Comparison of ENCODE assay signal across 20 cellular contexts in genomic region chr2:56714400-56714799, GRCh38.
"Had no signal": no experiment of that assay in that cellular context is flagged by ENCODE, and none has a peak within 500 bp of the region (broad histone marks: within the 10 kb centered on the region; RNA-seq: fewer than 3 reads in every experiment).

No MANE protein-coding gene starts in this region.

- H3K27me3 ChIP-seq: ascending aorta, esophagus muscularis mucosa, pancreas, upper lobe of left lung had no signal

- H3K4me3 ChIP-seq: ascending aorta, esophagus muscularis mucosa, pancreas, thoracic aorta, upper lobe of left lung had no signal

- H3K27ac Mint-ChIP-seq: immature natural killer cell; memory B cell; naive thymus-derived CD4-positive, alpha-beta T cell; stimulated activated memory B cell treated with anti-CD40 and anti-IgM and Interleukin-4, amounts not matched to agents 10 μg/mL and 1 μg/mL and 100 μg/mL, for 72 hours; T-helper 1 cell treated with Interleukin-12 subunit alpha and Interleukin-12 subunit beta and Interleukin-4 antibody, amounts not matched to agents 30 μg/mL and 1 μg/mL, for 36 hours had no signal

- H3K36me3 ChIP-seq: ascending aorta, esophagus muscularis mucosa, pancreas, thoracic aorta, upper lobe of left lung had no signal

- H3K27me3 Mint-ChIP-seq: memory B cell; naive thymus-derived CD4-positive, alpha-beta T cell; stimulated activated memory B cell treated with anti-CD40 and anti-IgM and Interleukin-4, amounts not matched to agents 10 μg/mL and 1 μg/mL and 100 μg/mL, for 72 hours had no signal

- H3K36me3 Mint-ChIP-seq: immature natural killer cell; memory B cell; stimulated activated memory B cell treated with anti-CD40 and anti-IgM and Interleukin-4, amounts not matched to agents 10 μg/mL and 1 μg/mL and 100 μg/mL, for 72 hours had no signal

- DNase-seq: activated CD8-positive, alpha-beta memory T cell treated with anti-CD3 and anti-CD28 coated beads for 24 hours; activated CD8-positive, alpha-beta memory T cell treated with anti-CD3 and anti-CD28 coated beads, Interleukin-2, amount 50 U/mL, for 48 hours; activated effector memory CD4-positive, alpha-beta T cell treated with Interleukin-2 at 50 U/mL for 16 hours; activated naive CD4-positive, alpha-beta T cell treated with anti-CD3 and anti-CD28 coated beads, Interleukin-2, amount 50 U/mL, for 16 hours; activated T-cell treated with anti-CD3 and anti-CD28 coated beads, Interleukin-2, amount 50 U/mL, for 48 hours; effector CD8-positive, alpha-beta T cell; immature natural killer cell; kidney glomerular epithelial cell; naive thymus-derived CD4-positive, alpha-beta T cell; pancreas; stimulated activated CD4-positive, alpha-beta T cell treated with anti-CD3 and anti-CD28 coated beads, Interleukin-4, amount 100 ng/mL, for 4 hours; upper lobe of left lung had no signal

- H3K4me1 ChIP-seq: ascending aorta, esophagus muscularis mucosa, pancreas, upper lobe of left lung had no signal

- H3K4me3 Mint-ChIP-seq: immature natural killer cell; memory B cell; naive thymus-derived CD4-positive, alpha-beta T cell; stimulated activated memory B cell treated with anti-CD40 and anti-IgM and Interleukin-4, amounts not matched to agents 10 μg/mL and 1 μg/mL and 100 μg/mL, for 72 hours; T-helper 1 cell treated with Interleukin-12 subunit alpha and Interleukin-12 subunit beta and Interleukin-4 antibody, amounts not matched to agents 30 μg/mL and 1 μg/mL, for 36 hours had no signal

- H3K9me3 ChIP-seq: ascending aorta, esophagus muscularis mucosa, pancreas, thoracic aorta had no signal

- FAIRE-seq: bronchial epithelial cell, endothelial cell of umbilical vein, pancreas had no signal

- H3K4me1 Mint-ChIP-seq: immature natural killer cell; memory B cell; naive thymus-derived CD4-positive, alpha-beta T cell; stimulated activated memory B cell treated with anti-CD40 and anti-IgM and Interleukin-4, amounts not matched to agents 10 μg/mL and 1 μg/mL and 100 μg/mL, for 72 hours had no signal

- H3K27ac ChIP-seq: ascending aorta, esophagus muscularis mucosa, pancreas, thoracic aorta, upper lobe of left lung had no signal
